ENCODE assay signal across 21 cellular contexts in genomic region chr3:65851827-65852226, GRCh38.
DNase-seq lines count a peak whose midpoint lies in the region; TF ChIP-seq lines count a peak whose summit lies in the region.
"Had no signal": no experiment of that assay in that cellular context is flagged by ENCODE, and none has a peak within 500 bp of the region (broad histone marks: within the 10 kb centered on the region; RNA-seq: fewer than 3 reads in every experiment).

No MANE protein-coding gene starts in this region.

- H3K9ac ChIP-seq in KMS-11 (no peak overlapping the region), skeletal muscle satellite cell (ENCODE audit: low read depth, low read length) (no peak overlapping the region)
- H3K9ac ChIP-seq: BLaER1 had no signal

- in situ Hi-C loops in brain microvascular endothelial cell (cut with HindIII; ENCODE audit: low pct_ligation_motif_present, low sequenced_read_pairs): no loop called here

- H3K27ac ChIP-seq in KMS-11 (no peak overlapping the region), brain microvascular endothelial cell (no peak overlapping the region)
- H3K27ac ChIP-seq: BLaER1, PC-9, thoracic aorta had no signal

- H3K9me3 Mint-ChIP-seq in immature natural killer cell: peaks cover 0 to 9% (median 0%) of the 10 kb centered on the region in 6 donors
- H3K9me3 Mint-ChIP-seq: neural crest cell had no signal

- H3K27me3 ChIP-seq in KMS-11 (ENCODE audit: insufficient read depth, low read depth): no peaks in the 10 kb centered on the region
- no peaks in the 10 kb centered on the region for H3K27me3 ChIP-seq in brain microvascular endothelial cell (replicated peaks)
- H3K27me3 ChIP-seq in skeletal muscle satellite cell (ENCODE audit: control insufficient read depth, insufficient read depth, low read length): no peaks in the 10 kb centered on the region
- H3K27me3 ChIP-seq: BLaER1 had no signal

- no peak for TF ChIP-seq CTCF in KMS-11 (conservative IDR thresholded peaks at IDR 0.05; ENCODE audit: low read depth, low read length)
- no peak for TF ChIP-seq CTCF in brain microvascular endothelial cell (IDR thresholded peaks at IDR 0.05; ENCODE audit: low read depth, low read length, missing control alignments)
- TF ChIP-seq CTCF in fibroblast of villous mesenchyme (IDR thresholded peaks at IDR 0.05; ENCODE audit: insufficient read depth, low read depth, low read length): no peak

- no peak overlapping the region for H2AFZ ChIP-seq in KMS-11 (ENCODE audit: low read depth)
- H2AFZ ChIP-seq: PC-9 had no signal

- H3K36me3 ChIP-seq in KMS-11 (ENCODE audit: insufficient read depth): no peaks in the 10 kb centered on the region
- H3K36me3 ChIP-seq in brain microvascular endothelial cell (replicated peaks): no peaks in the 10 kb centered on the region
- H3K36me3 ChIP-seq in skeletal muscle satellite cell (ENCODE audit: insufficient read depth, low read length): no peaks in the 10 kb centered on the region
- H3K36me3 ChIP-seq: BLaER1, thoracic aorta had no signal

- no peak overlapping the region for H3K4me3 Mint-ChIP-seq in immature natural killer cell
- H3K4me3 Mint-ChIP-seq: activated CD4-positive, alpha-beta T cell treated with anti-CD3 and anti-CD28 coated beads for 36 hours; neural crest cell; stimulated activated effector memory CD8-positive, alpha-beta T cell treated with anti-CD3 and anti-CD28 coated beads, Interleukin-12 subunit alpha, Interleukin-12 subunit beta, amount 100 ng/mL, for 72 hours had no signal

- no peaks in the 10 kb centered on the region for H4K20me1 ChIP-seq in KMS-11 (ENCODE audit: insufficient read depth)
- H4K20me1 ChIP-seq: BLaER1 had no signal

- no peak overlapping the region for H3K4me3 ChIP-seq in KMS-11 (IDR thresholded peaks at IDR 0.05; ENCODE audit: insufficient read depth, low read depth, low read length)
- H3K4me3 ChIP-seq in brain microvascular endothelial cell (ENCODE audit: low read depth, low read length): no peak overlapping the region
- H3K4me3 ChIP-seq in fibroblast of villous mesenchyme (ENCODE audit: low read depth, low read length): no peak overlapping the region
- H3K4me3 ChIP-seq in skeletal muscle satellite cell (ENCODE audit: low read length): no peak overlapping the region
- H3K4me3 ChIP-seq: BLaER1, GM12878, PC-9, thoracic aorta had no signal

- H3K4me1 Mint-ChIP-seq in immature natural killer cell: peaks cover 0 to 7% of the 10 kb centered on the region in 2 donors
- H3K4me1 Mint-ChIP-seq: activated CD4-positive, alpha-beta T cell treated with anti-CD3 and anti-CD28 coated beads for 36 hours; stimulated activated effector memory CD8-positive, alpha-beta T cell treated with anti-CD3 and anti-CD28 coated beads, Interleukin-12 subunit alpha, Interleukin-12 subunit beta, amount 100 ng/mL, for 72 hours had no signal

- no peak overlapping the region for H3K27ac Mint-ChIP-seq in immature natural killer cell
- H3K27ac Mint-ChIP-seq: activated CD4-positive, alpha-beta T cell treated with anti-CD3 and anti-CD28 coated beads for 36 hours; stimulated activated effector memory CD8-positive, alpha-beta T cell treated with anti-CD3 and anti-CD28 coated beads, Interleukin-12 subunit alpha, Interleukin-12 subunit beta, amount 100 ng/mL, for 72 hours had no signal

- H3K4me2 ChIP-seq in KMS-11: peak overlapping the region; percentile 4; the same call in 1 of the 2 replicates
- peak overlapping the region; percentile 22 for H3K4me2 ChIP-seq in skeletal muscle satellite cell (ENCODE audit: low read length)
- H3K4me2 ChIP-seq: BLaER1, PC-9 had no signal

- DNase-seq in brain microvascular endothelial cell (peak; percentile 39), fibroblast of villous mesenchyme (ENCODE audit: low read depth) (peak; percentile 32), immature natural killer cell (no peak), SHP77 (lab: John Stamatoyannopoulos, UW) (no peak), NCI-H2029 (lab: John Stamatoyannopoulos, UW) (no peak)
- DNase-seq: activated CD4-positive, alpha-beta T cell treated with anti-CD3 and anti-CD28 coated beads for 36 hours; activated effector memory CD4-positive, alpha-beta T cell treated with Interleukin-2 at 50 U/mL for 16 hours; cortex of kidney; GDM1; hypothalamus; NCI-H1105; NCI-H526 treated with DMSO at 0.1 percent for 48 hours; stimulated activated CD4-positive, alpha-beta T cell treated with anti-CD3 and anti-CD28 coated beads, Interleukin-15, amount 100 ng/mL, for 24 hours had no signal

- no peaks in the 10 kb centered on the region for H3K79me2 ChIP-seq in KMS-11 (ENCODE audit: insufficient read depth, low read depth)

- H3K36me3 Mint-ChIP-seq in immature natural killer cell: no peaks in the 10 kb centered on the region
- H3K36me3 Mint-ChIP-seq: stimulated activated effector memory CD8-positive, alpha-beta T cell treated with anti-CD3 and anti-CD28 coated beads, Interleukin-12 subunit alpha, Interleukin-12 subunit beta, amount 100 ng/mL, for 72 hours had no signal

- H3K4me1 ChIP-seq in KMS-11 (ENCODE audit: low read depth, poor library complexity, severe bottlenecking): peaks cover 44% of the 10 kb centered on the region
- peaks cover 12% of the 10 kb centered on the region for H3K4me1 ChIP-seq in skeletal muscle satellite cell (ENCODE audit: control insufficient read depth, insufficient read depth, low read length)

- no peaks in the 10 kb centered on the region for H3K9me3 ChIP-seq in skeletal muscle satellite cell (replicated peaks; ENCODE audit: low read length)
- H3K9me3 ChIP-seq: BLaER1, thoracic aorta had no signal

- H3K27me3 Mint-ChIP-seq in immature natural killer cell (ENCODE audit: low read depth in 3 of 3): peaks cover 0 to 2% (median 0%) of the 10 kb centered on the region in 3 donors
- H3K27me3 Mint-ChIP-seq: activated CD4-positive, alpha-beta T cell treated with anti-CD3 and anti-CD28 coated beads for 36 hours had no signal

Comparison
In these comparisons a context has a peak if more than half of its experiments do, and no peak if none do; other contexts are left out.
1. DNase-seq: peak in brain microvascular endothelial cell (single experiment) and fibroblast of villous mesenchyme (single experiment); none in immature natural killer cell (0 of 3), SHP77 (0 of 2) and NCI-H2029 (single experiment).